1 cellular context compared by ENCODE assay signal in the genomic region with DNA sequence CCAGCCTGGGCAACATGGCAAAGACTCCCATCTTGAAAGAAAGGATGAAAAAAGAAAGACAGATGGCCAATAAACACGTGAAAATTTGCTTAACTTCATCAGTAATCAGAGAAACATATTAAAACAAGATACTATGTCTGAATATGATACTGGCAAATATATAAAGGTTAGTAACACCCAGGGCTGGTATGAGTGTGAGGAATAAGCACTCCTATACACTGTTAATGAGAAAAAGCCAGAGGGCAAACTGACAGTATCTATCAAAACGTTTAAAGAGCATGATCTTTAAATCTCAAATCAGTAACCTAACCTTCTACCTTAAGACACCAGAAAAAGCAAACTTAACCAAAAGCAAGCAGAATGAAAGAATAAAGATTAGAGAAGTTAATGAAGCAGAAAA.
TF ChIP-seq lines count a peak whose summit lies in the region.

No MANE protein-coding gene starts in this region.

TF ChIP-seq in IMR-90, 13 proteins besides CTCF, POLR2A, EP300 and RAD21 (continued from another document):
- TF ChIP-seq BHLHE40 (IDR thresholded peaks at IDR 0.05; ENCODE audit: low read depth, low read length) (no peak), NFE2L2 (IDR thresholded peaks at IDR 0.05; ENCODE audit: low read depth, low read length) (no peak), CEBPB (IDR thresholded peaks at IDR 0.05; ENCODE audit: low read depth, low read length) (no peak), MAFK (IDR thresholded peaks at IDR 0.05; ENCODE audit: low read depth, low read length) (no peak), MAZ (IDR thresholded peaks at IDR 0.05; ENCODE audit: borderline replicate concordance, low read depth, low read length) (no peak), FOS (IDR thresholded peaks at IDR 0.05; ENCODE audit: low read depth, low read length) (no peak), MXI1 (IDR thresholded peaks at IDR 0.05; ENCODE audit: borderline replicate concordance, low read depth, low read length) (no peak), SMC3 (IDR thresholded peaks at IDR 0.05; ENCODE audit: low read depth, low read length) (no peak), CHD1 (IDR thresholded peaks at IDR 0.05; ENCODE audit: low read depth, low read length) (no peak)
- TF ChIP-seq, protein P1, sequence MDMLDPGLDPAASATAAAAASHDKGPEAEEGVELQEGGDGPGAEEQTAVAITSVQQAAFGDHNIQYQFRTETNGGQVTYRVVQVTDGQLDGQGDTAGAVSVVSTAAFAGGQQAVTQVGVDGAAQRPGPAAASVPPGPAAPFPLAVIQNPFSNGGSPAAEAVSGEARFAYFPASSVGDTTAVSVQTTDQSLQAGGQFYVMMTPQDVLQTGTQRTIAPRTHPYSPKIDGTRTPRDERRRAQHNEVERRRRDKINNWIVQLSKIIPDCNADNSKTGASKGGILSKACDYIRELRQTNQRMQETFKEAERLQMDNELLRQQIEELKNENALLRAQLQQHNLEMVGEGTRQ (IDR thresholded peaks at IDR 0.05; ENCODE audit: low read depth, low read length), result no peak
- TF ChIP-seq, protein P2, sequence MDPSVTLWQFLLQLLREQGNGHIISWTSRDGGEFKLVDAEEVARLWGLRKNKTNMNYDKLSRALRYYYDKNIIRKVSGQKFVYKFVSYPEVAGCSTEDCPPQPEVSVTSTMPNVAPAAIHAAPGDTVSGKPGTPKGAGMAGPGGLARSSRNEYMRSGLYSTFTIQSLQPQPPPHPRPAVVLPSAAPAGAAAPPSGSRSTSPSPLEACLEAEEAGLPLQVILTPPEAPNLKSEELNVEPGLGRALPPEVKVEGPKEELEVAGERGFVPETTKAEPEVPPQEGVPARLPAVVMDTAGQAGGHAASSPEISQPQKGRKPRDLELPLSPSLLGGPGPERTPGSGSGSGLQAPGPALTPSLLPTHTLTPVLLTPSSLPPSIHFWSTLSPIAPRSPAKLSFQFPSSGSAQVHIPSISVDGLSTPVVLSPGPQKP (IDR thresholded peaks at IDR 0.05; ENCODE audit: borderline replicate concordance, low read depth, low read length), result no peak
